20 cellular contexts compared by ENCODE assay signal in genomic region chr7:101379302-101379701, GRCh38. TPM values are rescaled to one million over a fixed set of nuclear protein-coding genes. Genes with fewer than 3 reads are reported as not detected.
"Had no signal": no experiment of that assay in that cellular context is flagged by ENCODE, and none has a peak within 500 bp of the region (broad histone marks: within the 10 kb centered on the region; RNA-seq: fewer than 3 reads in every experiment).

No MANE protein-coding gene starts in this region.

- H3K4me3 Mint-ChIP-seq: activated B cell treated with CpG ODN at 0.5 μM for 24 hours; activated CD8-positive, alpha-beta T cell treated with anti-CD3 and anti-CD28 coated beads for 36 hours; activated T-cell treated with anti-CD3 and anti-CD28 coated beads, Interleukin-2, amount 50 U/mL, for 4 hours; naive thymus-derived CD4-positive, alpha-beta T cell had no signal

- H3K27me3 Mint-ChIP-seq: activated CD8-positive, alpha-beta T cell treated with anti-CD3 and anti-CD28 coated beads for 36 hours had no signal

- H3K4me1 Mint-ChIP-seq: activated B cell treated with CpG ODN at 0.5 μM for 24 hours; naive thymus-derived CD4-positive, alpha-beta T cell had no signal

- H3K36me3 ChIP-seq: transverse colon had no signal

- H3K27me3 ChIP-seq: transverse colon had no signal

- H3K9me3 Mint-ChIP-seq: activated CD8-positive, alpha-beta T cell treated with anti-CD3 and anti-CD28 coated beads for 36 hours; activated T-cell treated with anti-CD3 and anti-CD28 coated beads, Interleukin-2, amount 50 U/mL, for 4 hours had no signal

- DNase-seq: activated B cell treated with CpG ODN at 0.5 μM for 24 hours; activated CD4-positive, alpha-beta T cell treated with anti-CD3 and anti-CD28 coated beads for 48 hours; activated CD8-positive, alpha-beta T cell treated with anti-CD3 and anti-CD28 coated beads for 36 hours; activated effector memory CD4-positive, alpha-beta T cell treated with Interleukin-2 at 50 U/mL for 16 hours; activated naive CD4-positive, alpha-beta T cell treated with anti-CD3 and anti-CD28 coated beads, Interleukin-2, amount 50 U/mL, for 16 hours; activated T-cell treated with anti-CD3 and anti-CD28 coated beads, Interleukin-2, amount 50 U/mL, for 4 hours; central memory CD4-positive, alpha-beta T cell; effector CD4-positive, alpha-beta T cell; foreskin keratinocyte; left colon; naive thymus-derived CD4-positive, alpha-beta T cell; nucleus accumbens; stimulated activated naive CD8-positive, alpha-beta T cell treated with anti-CD3 and anti-CD28 coated beads, Interleukin-15, Interleukin-2, amounts not matched to agents 100 U/mL and 50 U/mL, for 24 hours; T-helper 2 cell; transverse colon had no signal

- FAIRE-seq: TTC549 had no signal

- ATAC-seq: activated CD8-positive, alpha-beta T cell treated with anti-CD3 and anti-CD28 coated beads for 36 hours; activated T-cell treated with anti-CD3 and anti-CD28 coated beads, Interleukin-2, amount 50 U/mL, for 4 hours; foreskin keratinocyte; left colon; naive thymus-derived CD4-positive, alpha-beta T cell; stimulated activated naive CD8-positive, alpha-beta T cell treated with anti-CD3 and anti-CD28 coated beads, Interleukin-15, Interleukin-2, amounts not matched to agents 100 U/mL and 50 U/mL, for 24 hours had no signal

- H3K4me3 ChIP-seq: coronary artery, lung, skin epidermis, transverse colon had no signal

- H3K27ac Mint-ChIP-seq: activated B cell treated with CpG ODN at 0.5 μM for 24 hours; activated CD8-positive, alpha-beta T cell treated with anti-CD3 and anti-CD28 coated beads for 36 hours had no signal

- H3K9me3 ChIP-seq: transverse colon had no signal

- H3K4me1 ChIP-seq: foreskin keratinocyte, transverse colon had no signal

- H3K27ac ChIP-seq: coronary artery, foreskin keratinocyte, skin epidermis, transverse colon had no signal

RNA-seq across cellular contexts. Expression of gene COL26A1, which starts 16.6 kb away (rescaled TPM):
- total RNA-seq: activated B cell treated with CpG ODN at 0.5 μM for 24 hours; activated CD8-positive, alpha-beta T cell treated with anti-CD3 and anti-CD28 coated beads for 36 hours; foreskin keratinocyte; left colon; posterior vena cava; transverse colon had no signal
- polyA plus RNA-seq: foreskin keratinocyte; naive thymus-derived CD4-positive, alpha-beta T cell had no signal
